13 cellular contexts compared by ENCODE assay signal in genomic region chr16:10817963-10818941, GRCh38. TPM values are rescaled to one million over a fixed set of nuclear protein-coding genes. Genes with fewer than 3 reads are reported as not detected.
DNase-seq lines count a peak whose midpoint lies in the region; ATAC-seq and TF ChIP-seq lines count a peak whose summit lies in the region.
"Had no signal": no experiment of that assay in that cellular context is flagged by ENCODE, and none has a peak within 500 bp of the region (broad histone marks: within the 10 kb centered on the region; RNA-seq: fewer than 3 reads in every experiment).

TSS of gene TVP23A (minus strand) at chr16:10818794. CDS start at chr16:10818493, 301 bp downstream.

- H2AK5ac ChIP-seq in neuronal stem cell (ENCODE audit: low read depth, low read length): peak within 1 kb of the TSS; percentile 42

- peak within 1 kb of the TSS; percentile 31 for H2BK15ac ChIP-seq in neuronal stem cell (ENCODE audit: low read length)

- H3K9me3 ChIP-seq in right atrium auricular region (no peaks in the 10 kb centered on the region), neuronal stem cell (replicated peaks in 1 of 2; ENCODE audit: control insufficient read depth in 2 of 2, insufficient read depth in 1 of 2, low read depth in 1 of 2, low read length in 2 of 2) (peaks cover 0 to 2% of the 10 kb centered on the region in 2 donors)

- peaks cover 3% of the 10 kb centered on the region for H3K79me1 ChIP-seq in neuronal stem cell (ENCODE audit: low read depth, low read length)

- H3K4me3 ChIP-seq in right atrium auricular region (peak within 1 kb of the TSS; percentile 36 to 50), neuronal stem cell (ENCODE audit: low read length in 2 of 2) (peak within 1 kb of the TSS; percentile 31 to 85)

- peak within 1 kb of the TSS in 1 of 2 donors; percentile 50 for H3K27ac Mint-ChIP-seq in stimulated activated naive CD8-positive, alpha-beta T cell treated with anti-CD3 and anti-CD28 coated beads, Interleukin-15, amount 100 ng/mL, for 72 hours
- H3K27ac Mint-ChIP-seq: activated naive CD8-positive, alpha-beta T cell treated with anti-CD3 and anti-CD28 coated beads, Interleukin-2, amount 50 U/mL, for 24 hours had no signal

- DNase-seq in stimulated activated naive CD8-positive, alpha-beta T cell treated with anti-CD3 and anti-CD28 coated beads, Interleukin-15, amount 100 ng/mL, for 72 hours: no peak
- DNase-seq in stimulated activated naive CD8-positive, alpha-beta T cell treated with anti-CD3 and anti-CD28 coated beads, Interleukin-15, Interleukin-2, amounts not matched to agents 100 U/mL and 50 U/mL, for 24 hours: no peak
- DNase-seq in right atrium auricular region (ENCODE audit: low spot score) (no peak), neuronal stem cell (ENCODE audit: low spot score) (peak; percentile 45), DMS 273 (lab: John Stamatoyannopoulos, UW; ENCODE audit: unreplicated experiment) (no peak), D341Med (ENCODE audit: low spot score) (no peak)
- DNase-seq: activated CD4-positive, alpha-beta T cell treated with anti-CD3 and anti-CD28 coated beads, Interleukin-2, amount 50 U/mL, for 4 hours; activated naive CD8-positive, alpha-beta T cell treated with anti-CD3 and anti-CD28 coated beads, Interleukin-2, amount 50 U/mL, for 24 hours; GOT3; NCI-H524 treated with DMSO at 0.1 percent for 48 hours had no signal

- peak within 1 kb of the TSS; percentile 72 for H3K4me2 ChIP-seq in neuronal stem cell (ENCODE audit: insufficient read depth, low read length, poor library complexity, severe bottlenecking)

- H3K9ac ChIP-seq in neuronal stem cell (ENCODE audit: low read depth, low read length, poor library complexity): peak within 1 kb of the TSS; percentile 83

- H3K4ac ChIP-seq in neuronal stem cell (ENCODE audit: low read length): no peak within 1 kb of the TSS

- H3K27ac ChIP-seq in right atrium auricular region (peak within 1 kb of the TSS in 1 of 2 donors; percentile 19), neuronal stem cell (replicated peaks; ENCODE audit: low read length) (no peak within 1 kb of the TSS)

- H3K14ac ChIP-seq in neuronal stem cell (ENCODE audit: low read length): peak within 1 kb of the TSS; percentile 5

- H3K18ac ChIP-seq in neuronal stem cell (ENCODE audit: low read length): peak within 1 kb of the TSS; percentile 94

- no peak within 1 kb of the TSS for H2BK12ac ChIP-seq in neuronal stem cell (ENCODE audit: low read length)

- peak; percentile 59 for ATAC-seq in stimulated activated naive CD8-positive, alpha-beta T cell treated with anti-CD3 and anti-CD28 coated beads, Interleukin-15, amount 100 ng/mL, for 72 hours
- no peak for ATAC-seq in stimulated activated naive CD8-positive, alpha-beta T cell treated with anti-CD3 and anti-CD28 coated beads, Interleukin-15, Interleukin-2, amounts not matched to agents 100 U/mL and 50 U/mL, for 24 hours
- ATAC-seq in GM19023 (IDR thresholded peaks at IDR 0.05; ENCODE audit: unreplicated experiment) (no peak), HG03097 (IDR thresholded peaks at IDR 0.05; ENCODE audit: low FRiP score, unreplicated experiment) (no peak)
- ATAC-seq: activated naive CD8-positive, alpha-beta T cell treated with anti-CD3 and anti-CD28 coated beads, Interleukin-2, amount 50 U/mL, for 24 hours had no signal

- peak within 1 kb of the TSS; percentile 38 for H2BK120ac ChIP-seq in neuronal stem cell (ENCODE audit: low read depth, low read length)

- peaks cover 11% of the 10 kb centered on the region for H3K4me1 Mint-ChIP-seq in stimulated activated naive CD8-positive, alpha-beta T cell treated with anti-CD3 and anti-CD28 coated beads, Interleukin-15, amount 100 ng/mL, for 72 hours

- no peak within 1 kb of the TSS for H2BK5ac ChIP-seq in neuronal stem cell (ENCODE audit: low read length)

- H2AFZ ChIP-seq in neuronal stem cell (ENCODE audit: low read length): peak within 1 kb of the TSS; percentile 90

- no peak within 1 kb of the TSS for H4K91ac ChIP-seq in neuronal stem cell (ENCODE audit: low read depth, low read length, poor library complexity)

- peaks cover 19% of the 10 kb centered on the region for H3K27me3 Mint-ChIP-seq in stimulated activated naive CD8-positive, alpha-beta T cell treated with anti-CD3 and anti-CD28 coated beads, Interleukin-15, amount 100 ng/mL, for 72 hours

- H3K4me1 ChIP-seq in right atrium auricular region: no peaks in the 10 kb centered on the region
- H3K4me1 ChIP-seq in neuronal stem cell (ENCODE audit: control insufficient read depth in 2 of 2, insufficient read depth in 1 of 2, low read depth in 1 of 2, low read length in 2 of 2): peaks cover 0 to 3% of the 10 kb centered on the region in 2 donors

- WGBS in neuronal stem cell (ENCODE audit: extremely low coverage in 2 of 2, insufficient read length in 2 of 2, insufficient replicate concordance in 1 of 2), 2 donors: no CpG with 5 or more reads among the region's 64 CpGs

- no peak within 1 kb of the TSS for H4K8ac ChIP-seq in neuronal stem cell (ENCODE audit: low read depth, low read length)

- H3K23ac ChIP-seq in neuronal stem cell (ENCODE audit: low read depth, low read length, poor library complexity): peak within 1 kb of the TSS; percentile 61

- H3K36me3 ChIP-seq in right atrium auricular region (no peaks in the 10 kb centered on the region), neuronal stem cell (replicated peaks in 1 of 2; ENCODE audit: control insufficient read depth in 2 of 2, insufficient read depth in 2 of 2, low read length in 2 of 2) (no peaks in the 10 kb centered on the region)

- TF ChIP-seq CTCF in right atrium auricular region (IDR thresholded peaks at IDR 0.05): no peak

- H3K27me3 ChIP-seq in right atrium auricular region (no peaks in the 10 kb centered on the region), neuronal stem cell (ENCODE audit: control insufficient read depth in 3 of 3, insufficient read depth in 3 of 3, low read depth in 1 of 3, low read length in 3 of 3) (peaks cover 0 to 42% (median 0%) of the 10 kb centered on the region in 3 experiments)

- H3K9me3 Mint-ChIP-seq in stimulated activated naive CD8-positive, alpha-beta T cell treated with anti-CD3 and anti-CD28 coated beads, Interleukin-15, amount 100 ng/mL, for 72 hours: no peaks in the 10 kb centered on the region
- H3K9me3 Mint-ChIP-seq: activated naive CD8-positive, alpha-beta T cell treated with anti-CD3 and anti-CD28 coated beads, Interleukin-2, amount 50 U/mL, for 24 hours had no signal

- no peak within 1 kb of the TSS for H3K4me3 Mint-ChIP-seq in stimulated activated naive CD8-positive, alpha-beta T cell treated with anti-CD3 and anti-CD28 coated beads, Interleukin-15, amount 100 ng/mL, for 72 hours
- H3K4me3 Mint-ChIP-seq: activated naive CD8-positive, alpha-beta T cell treated with anti-CD3 and anti-CD28 coated beads, Interleukin-2, amount 50 U/mL, for 24 hours had no signal

RNA-seq across cellular contexts. Expression of gene TVP23A, which starts in this region (rescaled TPM):
- under 1 TPM; 0.30 to 0.83 TPM for total RNA-seq in right atrium auricular region
- 4.9 TPM for polyA plus RNA-seq in neuronal stem cell (2013, experiment 1 of 2)
- polyA plus RNA-seq in neuronal stem cell (2013, experiment 2 of 2): 5.0 TPM
- total RNA-seq: A673 had no signal
